ENCODE assay signal across 12 cellular contexts in genomic region chr5:100634937-100635336, GRCh38.
DNase-seq lines count a peak whose midpoint lies in the region; ATAC-seq and TF ChIP-seq lines count a peak whose summit lies in the region.
"Had no signal": no experiment of that assay in that cellular context is flagged by ENCODE, and none has a peak within 500 bp of the region (broad histone marks: within the 10 kb centered on the region; RNA-seq: fewer than 3 reads in every experiment).

No MANE protein-coding gene starts in this region.

- no peaks in the 10 kb centered on the region for H3K9me3 ChIP-seq in PC-3 (ENCODE audit: low read length)
- H3K9me3 ChIP-seq in trophoblast cell (ENCODE audit: insufficient read depth, low read depth, low read length), result no peaks in the 10 kb centered on the region
- H3K9me3 ChIP-seq in adrenal gland (replicated peaks in 1 of 3), result no peaks in the 10 kb centered on the region
- H3K9me3 ChIP-seq: upper lobe of right lung had no signal

- H3K9me2 ChIP-seq in PC-3 (replicated peaks; ENCODE audit: low read length), result no peaks in the 10 kb centered on the region

- H3K79me2 ChIP-seq in PC-3 (ENCODE audit: low read length) (no peaks in the 10 kb centered on the region), trophoblast cell (ENCODE audit: control insufficient read depth, insufficient read depth, low read length, poor library complexity) (no peaks in the 10 kb centered on the region)

- no peak overlapping the region for H3K4me3 ChIP-seq in PC-3 (ENCODE audit: low read length)
- H3K4me3 ChIP-seq in trophoblast cell (ENCODE audit: low read depth, low read length), result no peak overlapping the region
- no peak overlapping the region for H3K4me3 ChIP-seq in adrenal gland
- H3K4me3 ChIP-seq: upper lobe of right lung had no signal

- H3K27ac ChIP-seq in PC-3 (ENCODE audit: low read length) (peak overlapping the region; percentile 38), trophoblast cell (ENCODE audit: low read depth, low read length) (no peak overlapping the region), adrenal gland (no peak overlapping the region)
- H3K27ac ChIP-seq: upper lobe of right lung had no signal

- no peak overlapping the region for H4K12ac ChIP-seq in trophoblast cell (ENCODE audit: low read depth, low read length)

- H4K8ac ChIP-seq in trophoblast cell (ENCODE audit: low read depth, low read length), result no peak overlapping the region

- no peaks in the 10 kb centered on the region for H3K79me1 ChIP-seq in trophoblast cell (ENCODE audit: low read length)

- no peak for TF ChIP-seq CTCF in PC-3 (conservative IDR thresholded peaks at IDR 0.05; ENCODE audit: low read depth, low read length)
- no peak for TF ChIP-seq CTCF in adrenal gland (IDR thresholded peaks at IDR 0.05)

- H3F3A ChIP-seq in PC-3 (ENCODE audit: low read length, unreplicated experiment), result no peaks in the 10 kb centered on the region

- H2AK5ac ChIP-seq in trophoblast cell (ENCODE audit: low read length), result no peak overlapping the region

- CTCF ChIA-PET in PC-3 (lab: Charles Lee), result no interaction called here

- DNase-seq in PC-3 (peak; percentile 85), trophoblast cell (no peak), head of caudate nucleus (no peak), adrenal gland (no peak)
- no peak for DNase-seq in activated CD4-positive, CD25-positive, alpha-beta regulatory T cell (lab: John Stamatoyannopoulos, UW)
- DNase-seq: activated T-cell treated with anti-CD3 and anti-CD28 coated beads, Interleukin-2, amount 50 U/mL, for 4 hours; hippocampal formation; NCI-H510A; upper lobe of right lung had no signal

- H4K20me1 ChIP-seq in PC-3 (ENCODE audit: low read length), result no peaks in the 10 kb centered on the region

- no peak overlapping the region for H2BK120ac ChIP-seq in trophoblast cell (ENCODE audit: insufficient read depth, low read length, poor library complexity)

- H3K4me1 ChIP-seq in PC-3 (ENCODE audit: insufficient read depth, low read length), result peaks cover 15% of the 10 kb centered on the region
- H3K4me1 ChIP-seq in trophoblast cell (ENCODE audit: control insufficient read depth in 1 of 2, insufficient read depth in 2 of 2, low read length in 2 of 2), result no peaks in the 10 kb centered on the region
- no peaks in the 10 kb centered on the region for H3K4me1 ChIP-seq in adrenal gland (replicated peaks in 1 of 2)
- H3K4me1 ChIP-seq: upper lobe of right lung had no signal

- POLR2A ChIA-PET in PC-3 (lab: Charles Lee; ENCODE audit: unreplicated experiment), result interaction anchor here (0.6 kb wide), 1 partner anchor 32 kb away, joined by 4 read pairs; no protein-coding TSS in a partner anchor

- no peak overlapping the region for H3K23ac ChIP-seq in trophoblast cell (ENCODE audit: low read length)

- intact Hi-C loops in PC-3 (cut with micrococcal nuclease) (loop anchor here (1.0 to 5.0 kb wide), 5 partner anchors 42 to 267 kb away; partner anchors contain the start of gene ST8SIA4), head of caudate nucleus (cut with DNase I) (no loop called here), adrenal gland (cut with DNase I) (no loop called here)

- H3K9ac ChIP-seq in PC-3 (ENCODE audit: low read length), result no peak overlapping the region
- H3K9ac ChIP-seq in trophoblast cell (ENCODE audit: low read length), result no peak overlapping the region

- H4K91ac ChIP-seq in trophoblast cell (ENCODE audit: low read depth, low read length), result no peak overlapping the region

- no peak overlapping the region for H2BK5ac ChIP-seq in trophoblast cell (ENCODE audit: low read depth, low read length, poor library complexity)

- no CpG with 5 or more reads among the region's 1 CpG for WGBS in trophoblast cell (ENCODE audit: extremely low coverage, insufficient coverage, insufficient read length)
- 24 to 33% (median 29%) methylated on average over 1 of the region's 1 CpG for WGBS in adrenal gland, 4 donors

- H2BK12ac ChIP-seq in trophoblast cell (ENCODE audit: low read length), result no peak overlapping the region

- no peak for TF ChIP-seq POLR2A in adrenal gland (IDR thresholded peaks at IDR 0.05)

- H3K4ac ChIP-seq in trophoblast cell (ENCODE audit: low read depth, low read length), result no peak overlapping the region

- H3K18ac ChIP-seq in trophoblast cell (ENCODE audit: low read length), result no peak overlapping the region

- BruUV-seq in PC-3 (replicated peaks; lab: Mats Ljungman, UMichigan), result no TSS peak

- H3K14ac ChIP-seq in trophoblast cell (ENCODE audit: low read length), result no peak overlapping the region

- H3K27me3 ChIP-seq in PC-3 (ENCODE audit: low read length), result no peaks in the 10 kb centered on the region
- no peaks in the 10 kb centered on the region for H3K27me3 ChIP-seq in trophoblast cell (ENCODE audit: insufficient read depth, low read length)
- H3K27me3 ChIP-seq in adrenal gland, result no peaks in the 10 kb centered on the region
- H3K27me3 ChIP-seq: upper lobe of right lung had no signal

- H3K4me2 ChIP-seq in PC-3 (ENCODE audit: low read length), result peak overlapping the region; percentile 34
- no peak overlapping the region for H3K4me2 ChIP-seq in trophoblast cell (ENCODE audit: low read length)

- H3K36me3 ChIP-seq in PC-3 (ENCODE audit: low read depth, low read length) (no peaks in the 10 kb centered on the region), trophoblast cell (ENCODE audit: control insufficient read depth in 1 of 2, insufficient read depth in 2 of 2, low read length in 2 of 2) (no peaks in the 10 kb centered on the region), adrenal gland (replicated peaks in 1 of 2) (no peaks in the 10 kb centered on the region)
- H3K36me3 ChIP-seq: upper lobe of right lung had no signal

- ATAC-seq in GM18502 (IDR thresholded peaks at IDR 0.05; ENCODE audit: poor library complexity, unreplicated experiment), result peak; percentile 79
- peak; percentile 64 for ATAC-seq in GM21515 (IDR thresholded peaks at IDR 0.05; ENCODE audit: unreplicated experiment)
- ATAC-seq in HG03039 (IDR thresholded peaks at IDR 0.05; ENCODE audit: unreplicated experiment), result peak; percentile 78
- peak; percentile 96 for ATAC-seq in PC-3
- ATAC-seq: activated T-cell treated with anti-CD3 and anti-CD28 coated beads, Interleukin-2, amount 50 U/mL, for 4 hours; upper lobe of right lung had no signal

- H2AFZ ChIP-seq in PC-3 (ENCODE audit: low read length), result no peak overlapping the region
- no peak overlapping the region for H2AFZ ChIP-seq in trophoblast cell (ENCODE audit: insufficient read depth, low read length, poor library complexity)
